Comparison of ENCODE assay signal across 9 cellular contexts in the genomic region with DNA sequence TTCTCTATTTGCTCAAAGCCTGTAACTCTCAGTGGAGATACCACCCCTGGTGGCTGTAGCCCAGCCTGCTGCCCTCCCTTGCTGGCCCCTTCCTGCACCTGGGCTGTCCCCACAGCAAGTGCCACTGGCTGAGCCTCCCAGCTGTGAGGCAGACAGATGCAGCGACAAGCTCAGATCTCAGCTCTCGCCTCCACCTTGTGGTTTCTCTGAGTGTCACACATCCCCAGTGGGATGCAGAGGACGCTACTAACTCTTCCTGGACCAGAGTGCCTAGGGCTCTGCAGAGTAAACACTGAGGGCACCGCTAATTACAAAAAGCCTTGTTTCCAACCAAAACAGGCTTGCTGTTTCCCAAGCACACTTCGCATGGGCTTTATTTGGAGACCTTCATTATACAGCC. TPM values are rescaled to one million over a fixed set of nuclear protein-coding genes. Genes with fewer than 3 reads are reported as not detected.
DNase-seq lines count a peak whose midpoint lies in the region; ATAC-seq and TF ChIP-seq lines count a peak whose summit lies in the region.
"Had no signal": no experiment of that assay in that cellular context is flagged by ENCODE, and none has a peak within 500 bp of the region (broad histone marks: within the 10 kb centered on the region; RNA-seq: fewer than 3 reads in every experiment).

No MANE protein-coding gene starts in this region.

- H3K36me3 ChIP-seq in gastroesophageal sphincter: peaks cover 0 to 19% of the 10 kb centered on the region in 2 donors

- ATAC-seq in memory B cell (ENCODE audit: low read depth): peak; percentile 72
- no peak for ATAC-seq in GM18909 (IDR thresholded peaks at IDR 0.05; ENCODE audit: poor library complexity, unreplicated experiment)
- no peak for ATAC-seq in gastroesophageal sphincter

- H3K9me3 Mint-ChIP-seq in memory B cell: no peaks in the 10 kb centered on the region

- no peaks in the 10 kb centered on the region for H3K9me3 ChIP-seq in gastroesophageal sphincter

- no peak for TF ChIP-seq EP300 in gastroesophageal sphincter (IDR thresholded peaks at IDR 0.05)

- WGBS in gastroesophageal sphincter (ENCODE audit: low coverage in 1 of 2), 2 donors: no CpG with 5 or more reads among the region's 5 CpGs

- no peak overlapping the region for H3K27ac Mint-ChIP-seq in memory B cell

- DNase-seq in DMS 273 (lab: John Stamatoyannopoulos, UW; ENCODE audit: unreplicated experiment): peak; percentile 65
- DNase-seq in DMS 273 treated with DMSO at 0.1 percent for 48 hours (lab: John Stamatoyannopoulos, UW): no peak
- DNase-seq in LNCaP clone FGC (ENCODE audit: low read depth): no peak
- peak; percentile 28 for DNase-seq in activated CD8-positive, alpha-beta memory T cell treated with anti-CD3 and anti-CD28 coated beads, Interleukin-2, amount 50 U/mL, for 4 hours
- no peak for DNase-seq in memory B cell (ENCODE audit: low spot score in 2 of 2)
- no peak for DNase-seq in GF-D8 (lab: John Stamatoyannopoulos, UW)

- no peaks in the 10 kb centered on the region for H3K27me3 ChIP-seq in gastroesophageal sphincter

- H3K27me3 Mint-ChIP-seq in memory B cell: no peaks in the 10 kb centered on the region

- no peak for TF ChIP-seq POLR2A in gastroesophageal sphincter (IDR thresholded peaks at IDR 0.05)

- TF ChIP-seq CTCF in LNCaP clone FGC (IDR thresholded peaks at IDR 0.05; ENCODE audit: control insufficient read depth, extremely low read depth, insufficient read depth) (peak; percentile 33), gastroesophageal sphincter (IDR thresholded peaks at IDR 0.05) (no peak)

- H3K4me3 ChIP-seq in LNCaP clone FGC (ENCODE audit: low read depth, low read length) (no peak overlapping the region), gastroesophageal sphincter (no peak overlapping the region)
- H3K4me3 ChIP-seq: lung had no signal

- no peak overlapping the region for H3K4me3 Mint-ChIP-seq in memory B cell

- H3K27ac ChIP-seq in gastroesophageal sphincter: no peak overlapping the region

- no peaks in the 10 kb centered on the region for H3K4me1 ChIP-seq in gastroesophageal sphincter

- peaks cover 16% of the 10 kb centered on the region for H3K4me1 Mint-ChIP-seq in memory B cell

- H3K36me3 Mint-ChIP-seq in memory B cell: peaks cover 8% of the 10 kb centered on the region

RNA-seq across cellular contexts. Expression of a gene that starts 8.9 kb away (rescaled TPM):
- 10 to 100 TPM; 11.6 to 23.1 (median 15.8) TPM for total RNA-seq in gastroesophageal sphincter

Comparison
In these comparisons a context has a peak if more than half of its experiments do, and no peak if none do; other contexts are left out.
1. DNase-seq: peak in DMS 273 (single experiment) and activated CD8-positive, alpha-beta memory T cell treated with anti-CD3 and anti-CD28 coated beads, Interleukin-2, amount 50 U/mL, for 4 hours (single experiment); none in DMS 273 treated with DMSO at 0.1 percent for 48 hours (single experiment), LNCaP clone FGC (single experiment), memory B cell (0 of 2) and GF-D8 (single experiment).